25 cellular contexts compared by ENCODE assay signal in the genomic region with DNA sequence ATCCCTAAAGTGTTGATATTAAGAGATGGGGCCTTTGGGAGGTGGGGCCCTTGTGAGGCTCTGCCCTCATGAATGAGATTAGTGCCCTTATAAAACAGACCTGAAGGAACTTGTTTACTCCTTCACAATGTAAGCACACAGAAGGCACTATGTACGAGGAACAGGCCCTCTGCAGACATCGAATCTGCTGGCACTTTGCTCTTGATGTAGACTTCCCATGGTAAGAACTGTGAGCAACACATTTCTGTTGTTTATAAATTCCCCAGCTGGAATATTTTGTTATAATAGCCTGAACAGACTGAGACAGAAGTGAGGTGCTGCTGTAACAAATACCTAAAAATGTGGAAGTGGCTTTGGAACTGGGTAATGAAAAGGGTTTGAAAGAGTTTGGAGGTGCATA.
"Had no signal": no experiment of that assay in that cellular context is flagged by ENCODE, and none has a peak within 500 bp of the region (broad histone marks: within the 10 kb centered on the region; RNA-seq: fewer than 3 reads in every experiment).

No MANE protein-coding gene starts in this region.

- H3K27ac ChIP-seq: body of pancreas, dorsolateral prefrontal cortex, gastrocnemius medialis, lower lobe of right lung, right atrium auricular region, skin epidermis, suprapubic skin had no signal

- H3K9me3 ChIP-seq: body of pancreas, gastrocnemius medialis, lower lobe of right lung, right atrium auricular region, suprapubic skin had no signal

- H3K4me1 ChIP-seq: body of pancreas, gastrocnemius medialis, lower lobe of right lung, right atrium auricular region, suprapubic skin had no signal

- DNase-seq: activated CD4-positive, alpha-beta memory T cell treated with anti-CD3 and anti-CD28 coated beads, Interleukin-2, amount 10 ng/mL, durations not matched to agents 7 days and 5 days; activated CD4-positive, alpha-beta T cell treated with anti-CD3 and anti-CD28 coated beads for 48 hours; activated CD4-positive, CD25-positive, alpha-beta regulatory T cell; activated CD8-positive, alpha-beta memory T cell treated with anti-CD3 and anti-CD28 coated beads, Interleukin-2, amount 10 ng/mL, durations not matched to agents 7 days and 5 days; activated naive CD4-positive, alpha-beta T cell; activated naive CD8-positive, alpha-beta T cell treated with anti-CD3 and anti-CD28 coated beads for 36 hours; activated T-cell treated with anti-CD3 and anti-CD28 coated beads, Interleukin-2, amount 50 U/mL, for 1 hour; body of pancreas; central memory CD4-positive, alpha-beta T cell; dorsolateral prefrontal cortex; gastrocnemius medialis; head of caudate nucleus; immature natural killer cell; lower lobe of right lung; nucleus accumbens; stimulated activated CD4-positive, alpha-beta T cell treated with anti-CD3 and anti-CD28 coated beads, Interleukin-15, amount 100 ng/mL, for 24 hours; stimulated activated CD4-positive, alpha-beta T cell treated with anti-CD3 and anti-CD28 coated beads, Interleukin-2, amount 100 ng/mL, for 48 hours; stimulated activated naive CD8-positive, alpha-beta T cell treated with anti-CD3 and anti-CD28 coated beads, Interleukin-15, amount 100 ng/mL, for 72 hours; T-helper 1 cell; T-helper 9 cell had no signal

- H3K4me3 ChIP-seq: body of pancreas, dorsolateral prefrontal cortex, gastrocnemius medialis, lower lobe of right lung, right atrium auricular region, skin epidermis, suprapubic skin had no signal

- H3K27me3 ChIP-seq: body of pancreas, dorsolateral prefrontal cortex, gastrocnemius medialis, right atrium auricular region, suprapubic skin had no signal

- ATAC-seq: activated CD8-positive, alpha-beta memory T cell treated with anti-CD3 and anti-CD28 coated beads, Interleukin-2, amount 10 ng/mL, durations not matched to agents 7 days and 5 days; activated T-helper 17 cell treated with anti-CD3 and anti-CD28 coated beads, Interleukin-2, amount 50 U/mL, for 72 hours; body of pancreas; gastrocnemius medialis; lower lobe of right lung; natural killer cell treated with Interleukin-12 subunit alpha and Interleukin-12 subunit beta and Interleukin-15 and Interleukin-18, amount 100 ng/mL, for 72 hours; stimulated activated naive CD8-positive, alpha-beta T cell treated with anti-CD3 and anti-CD28 coated beads, Interleukin-15, amount 100 ng/mL, for 72 hours had no signal

- H3K36me3 ChIP-seq: gastrocnemius medialis, lower lobe of right lung, right atrium auricular region, suprapubic skin had no signal
